ENCODE assay signal across 22 cellular contexts in the genomic region with DNA sequence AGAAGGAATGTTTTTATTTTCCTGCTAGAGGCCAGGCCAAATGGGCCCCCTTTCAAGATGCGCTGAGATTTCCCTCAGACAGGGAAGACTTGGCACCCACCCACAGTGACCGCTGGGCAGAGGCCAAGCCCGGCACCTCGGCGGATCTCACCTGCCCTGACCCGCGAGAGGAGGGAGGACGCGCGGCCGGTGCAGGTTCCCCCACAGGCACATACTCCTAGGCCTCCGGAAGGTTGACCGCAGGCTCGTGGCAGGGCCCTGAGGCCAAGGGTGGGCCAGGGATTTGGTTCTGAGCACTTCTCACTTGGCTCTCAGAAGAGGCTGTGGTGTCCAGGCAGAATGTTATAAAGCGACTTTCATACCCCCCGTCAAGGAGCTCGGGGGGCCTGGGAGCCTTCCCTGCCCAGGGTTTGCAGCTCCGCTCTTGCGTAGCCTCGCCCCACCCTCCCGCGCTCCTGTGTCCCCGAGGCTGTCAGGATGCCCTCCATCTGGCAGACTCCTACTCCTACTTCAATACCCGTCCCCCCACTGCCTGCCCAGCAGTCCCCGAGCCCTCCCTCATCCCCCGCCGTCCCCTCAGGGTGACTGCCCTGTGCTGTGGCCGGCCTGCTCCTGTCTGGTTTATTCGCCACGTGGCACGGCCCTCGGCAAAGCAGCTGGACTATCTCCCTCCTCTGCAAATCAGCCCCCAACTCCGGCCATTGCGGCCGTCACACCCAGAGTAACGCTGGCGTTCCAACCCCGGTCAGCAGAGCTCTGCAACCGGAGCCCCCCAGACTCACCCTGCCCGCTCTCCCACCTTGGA.
"Had no signal": no experiment of that assay in that cellular context is flagged by ENCODE, and none has a peak within 500 bp of the region (broad histone marks: within the 10 kb centered on the region; RNA-seq: fewer than 3 reads in every experiment).

No MANE protein-coding gene starts in this region.

- H3K27me3 ChIP-seq: MG63, SJSA1 had no signal

- H3K36me3 ChIP-seq: MG63, SJSA1 had no signal

- H3K27ac ChIP-seq: RWPE1, SJSA1, SK-N-MC had no signal

- H3K4me3 ChIP-seq: MG63, SJSA1, SK-N-MC had no signal

- DNase-seq: IMR-90, Karpas-422, KG1, MG63, NCI-H1092, NCI-H1105 treated with DMSO at 0.1 percent for 48 hours, NCI-H1417 treated with DMSO at 0.1 percent for 48 hours, NCI-H146, NCI-H1694 treated with DMSO at 0.1 percent for 48 hours, NCI-H1930, NCI-H2081, NCI-H2107, NCI-H226, NCI-H446, NCI-H510A, NCI-H524 treated with DMSO at 0.1 percent for 48 hours, NCI-H69, NCI-H774, SHP77 treated with DMSO at 0.1 percent for 48 hours had no signal

- H3K9me3 ChIP-seq: MG63, SJSA1 had no signal

- H3K4me1 ChIP-seq: SJSA1 had no signal
